8 cellular contexts compared by ENCODE assay signal in genomic region chr7:37916673-37917660, GRCh38. TPM values are rescaled to one million over a fixed set of nuclear protein-coding genes. Genes with fewer than 3 reads are reported as not detected.
DNase-seq lines count a peak whose midpoint lies in the region; FAIRE-seq and TF ChIP-seq lines count a peak whose summit lies in the region.

Gene SFRP4, minus strand, starts transcription at chr7:37916817. Its CDS starts 280 bp downstream, at chr7:37916537.

- peaks cover 5% of the 10 kb centered on the region for H3K4me1 Mint-ChIP-seq in activated T-helper 1 cell treated with anti-CD3 and anti-CD28 coated beads, Interleukin-12 subunit alpha, Interleukin-12 subunit beta, Interleukin-2, Interleukin-4 antibody, amounts not matched to agents 30 ng/mL and 10 ng/mL and 1 ng/mL, durations not matched to agents 14 hours and 24 hours and 36 hours (ENCODE audit: low read depth)
- peaks cover 4% of the 10 kb centered on the region for H3K4me1 Mint-ChIP-seq in glutamatergic neuron (ENCODE audit: low read depth, unreplicated experiment)

- DNase-seq in H54 (ENCODE audit: insufficient read length, low spot score), result peak; percentile 52
- peak; percentile 23 for DNase-seq in NCI-H1694 (lab: John Stamatoyannopoulos, UW)
- no peak for DNase-seq in activated T-helper 1 cell treated with anti-CD3 and anti-CD28 coated beads, Interleukin-12 subunit alpha, Interleukin-12 subunit beta, Interleukin-2, Interleukin-4 antibody, amounts not matched to agents 30 ng/mL and 10 ng/mL and 1 ng/mL, durations not matched to agents 14 hours and 24 hours and 36 hours (ENCODE audit: low spot score)
- DNase-seq in glutamatergic neuron, result peak; percentile 66
- DNase-seq in stimulated activated CD4-positive, alpha-beta T cell treated with anti-CD3 and anti-CD28 coated beads, Interleukin-4, amount 100 ng/mL, for 1 hour, result no peak
- DNase-seq in 8988T, result no peak

- intact Hi-C loops in activated T-helper 1 cell treated with anti-CD3 and anti-CD28 coated beads, Interleukin-12 subunit alpha, Interleukin-12 subunit beta, Interleukin-2, Interleukin-4 antibody, amounts not matched to agents 30 ng/mL and 10 ng/mL and 1 ng/mL, durations not matched to agents 14 hours and 24 hours and 36 hours (cut with micrococcal nuclease), result no loop called here

- peaks cover 79% of the 10 kb centered on the region for H3K27me3 ChIP-seq in neutrophil

- H3K4me3 ChIP-seq in neutrophil (ENCODE audit: low read depth in 1 of 2, low read length in 1 of 2), result peak within 1 kb of the TSS; percentile 13 to 16

- TF ChIP-seq CTCF in glutamatergic neuron (IDR thresholded peaks at IDR 0.05; ENCODE audit: partially characterized antibody, unreplicated experiment) (peak; percentile 76), neutrophil (IDR thresholded peaks at IDR 0.05) (no peak)

- TF ChIP-seq POLR2A in H54 (IDR thresholded peaks at IDR 0.05; ENCODE audit: low read depth, low read length), result no peak

- peak; percentile 65 for FAIRE-seq in H54 (lab: Jason Lieb, UNC)

- no peaks in the 10 kb centered on the region for H3K9me3 ChIP-seq in ES-I3 (ENCODE audit: control insufficient read depth, insufficient read depth, low read length)
- H3K9me3 ChIP-seq in neutrophil, result no peaks in the 10 kb centered on the region

- H3K27me3 Mint-ChIP-seq in activated T-helper 1 cell treated with anti-CD3 and anti-CD28 coated beads, Interleukin-12 subunit alpha, Interleukin-12 subunit beta, Interleukin-2, Interleukin-4 antibody, amounts not matched to agents 30 ng/mL and 10 ng/mL and 1 ng/mL, durations not matched to agents 14 hours and 24 hours and 36 hours (ENCODE audit: insufficient read depth), result peaks cover 59% of the 10 kb centered on the region
- peaks cover 8% of the 10 kb centered on the region for H3K27me3 Mint-ChIP-seq in glutamatergic neuron (ENCODE audit: unreplicated experiment)

- H3K9me3 Mint-ChIP-seq in activated T-helper 1 cell treated with anti-CD3 and anti-CD28 coated beads, Interleukin-12 subunit alpha, Interleukin-12 subunit beta, Interleukin-2, Interleukin-4 antibody, amounts not matched to agents 30 ng/mL and 10 ng/mL and 1 ng/mL, durations not matched to agents 14 hours and 24 hours and 36 hours, result no peaks in the 10 kb centered on the region
- H3K9me3 Mint-ChIP-seq in glutamatergic neuron (ENCODE audit: unreplicated experiment), result peaks cover 4% of the 10 kb centered on the region

- peak within 1 kb of the TSS; percentile 15 for H3K4me3 Mint-ChIP-seq in activated T-helper 1 cell treated with anti-CD3 and anti-CD28 coated beads, Interleukin-12 subunit alpha, Interleukin-12 subunit beta, Interleukin-2, Interleukin-4 antibody, amounts not matched to agents 30 ng/mL and 10 ng/mL and 1 ng/mL, durations not matched to agents 14 hours and 24 hours and 36 hours
- H3K4me3 Mint-ChIP-seq in glutamatergic neuron (ENCODE audit: unreplicated experiment), result peak within 1 kb of the TSS; percentile 86

- peak within 1 kb of the TSS; percentile 53 for H3K9ac ChIP-seq in ES-I3 (ENCODE audit: low read depth, low read length)

- peak within 1 kb of the TSS; percentile 8 for H3K27ac Mint-ChIP-seq in activated T-helper 1 cell treated with anti-CD3 and anti-CD28 coated beads, Interleukin-12 subunit alpha, Interleukin-12 subunit beta, Interleukin-2, Interleukin-4 antibody, amounts not matched to agents 30 ng/mL and 10 ng/mL and 1 ng/mL, durations not matched to agents 14 hours and 24 hours and 36 hours
- H3K27ac Mint-ChIP-seq in glutamatergic neuron (ENCODE audit: unreplicated experiment), result no peak within 1 kb of the TSS

- H3K36me3 Mint-ChIP-seq in activated T-helper 1 cell treated with anti-CD3 and anti-CD28 coated beads, Interleukin-12 subunit alpha, Interleukin-12 subunit beta, Interleukin-2, Interleukin-4 antibody, amounts not matched to agents 30 ng/mL and 10 ng/mL and 1 ng/mL, durations not matched to agents 14 hours and 24 hours and 36 hours (ENCODE audit: low read depth), result no peaks in the 10 kb centered on the region
- H3K36me3 Mint-ChIP-seq in glutamatergic neuron (ENCODE audit: unreplicated experiment), result no peaks in the 10 kb centered on the region

- H3K36me3 ChIP-seq in ES-I3 (ENCODE audit: insufficient read depth, low read length) (no peaks in the 10 kb centered on the region), neutrophil (no peaks in the 10 kb centered on the region)

- H3K4me1 ChIP-seq in ES-I3 (ENCODE audit: insufficient read depth, low read length) (no peaks in the 10 kb centered on the region), neutrophil (ENCODE audit: control insufficient read depth in 1 of 2, insufficient read depth in 1 of 2, low read depth in 1 of 2, low read length in 1 of 2) (peaks cover 34 to 36% of the 10 kb centered on the region in 2 experiments)

- H3K27ac ChIP-seq in neutrophil, result no peak within 1 kb of the TSS

RNA-seq across cellular contexts. Expression of gene SFRP4, which starts in this region (rescaled TPM):
- total RNA-seq in activated T-helper 1 cell treated with anti-CD3 and anti-CD28 coated beads, Interleukin-12 subunit alpha, Interleukin-12 subunit beta, Interleukin-2, Interleukin-4 antibody, amounts not matched to agents 30 ng/mL and 10 ng/mL and 1 ng/mL, durations not matched to agents 14 hours and 24 hours and 36 hours, result not detected in 2 replicates
- total RNA-seq in glutamatergic neuron (ENCODE audit: unreplicated experiment), result 2.2 TPM

Comparison
In these comparisons a context has a peak if more than half of its experiments do, and no peak if none do; other contexts are left out.
1. DNase-seq: peak in H54 (single experiment), NCI-H1694 (single experiment) and glutamatergic neuron (single experiment); none in activated T-helper 1 cell treated with anti-CD3 and anti-CD28 coated beads, Interleukin-12 subunit alpha, Interleukin-12 subunit beta, Interleukin-2, Interleukin-4 antibody, amounts not matched to agents 30 ng/mL and 10 ng/mL and 1 ng/mL, durations not matched to agents 14 hours and 24 hours and 36 hours (single experiment), stimulated activated CD4-positive, alpha-beta T cell treated with anti-CD3 and anti-CD28 coated beads, Interleukin-4, amount 100 ng/mL, for 1 hour (single experiment) and 8988T (single experiment).